ENCODE assay signal across 24 cellular contexts in the genomic region with DNA sequence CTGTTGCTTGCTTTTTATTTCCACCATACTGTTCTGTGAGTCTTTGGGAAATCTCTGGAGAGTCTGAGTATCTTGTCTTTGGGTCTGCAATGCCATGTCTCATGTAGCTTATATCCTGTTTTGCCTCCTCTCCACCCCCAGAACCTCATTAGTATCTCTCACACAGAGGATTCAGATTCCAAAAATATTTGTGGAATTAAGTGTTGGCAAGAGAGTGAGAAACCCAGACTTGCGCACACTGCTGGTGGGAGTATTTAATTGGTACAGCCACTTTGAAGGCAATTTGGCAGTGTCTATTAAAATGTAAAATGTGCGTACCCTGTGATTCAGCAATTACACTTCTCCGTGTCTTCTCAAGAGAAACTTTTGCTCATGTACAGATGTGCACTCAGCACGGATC.
A peak's percentile ranks its signal among the peaks of the same experiment; 100 is the strongest.
DNase-seq lines count a peak whose midpoint lies in the region; ATAC-seq and TF ChIP-seq lines count a peak whose summit lies in the region.
"Had no signal": no experiment of that assay in that cellular context is flagged by ENCODE, and none has a peak within 500 bp of the region (broad histone marks: within the 10 kb centered on the region; RNA-seq: fewer than 3 reads in every experiment).

No MANE protein-coding gene starts in this region.

- H2AFZ ChIP-seq in GM23338: peak overlapping the region; percentile 57; the same call in 1 of the 2 replicates

- H3K4me1 ChIP-seq in A673 (ENCODE audit: insufficient read depth, low read length, poor library complexity, severe bottlenecking) (peaks cover 7% of the 10 kb centered on the region), GM23338 (ENCODE audit: insufficient read depth) (no peaks in the 10 kb centered on the region)

- DNase-seq in A673 (ENCODE audit: low spot score) (peak; percentile 75), GM23338 (ENCODE audit: low spot score) (no peak), astrocyte of the hippocampus (ENCODE audit: low read depth, low spot score) (peak; percentile 82), mesothelial cell of epicardium (ENCODE audit: low spot score in 2 of 2, unreplicated experiment in 2 of 2) (no peak), DMS114 treated with DMSO at 0.1 percent for 48 hours (lab: John Stamatoyannopoulos, UW; ENCODE audit: unreplicated experiment) (no peak), NOMO-1 (lab: John Stamatoyannopoulos, UW; ENCODE audit: unreplicated experiment in 2 of 2) (no peak), NCI-H748 treated with DMSO at 0.1 percent for 48 hours (lab: John Stamatoyannopoulos, UW) (no peak), GM20000 (ENCODE audit: low spot score) (no peak)
- DNase-seq: activated gamma-delta T cell treated with Interleukin-2 at 50 U/mL for 16 hours; activated naive CD8-positive, alpha-beta T cell treated with anti-CD3 and anti-CD28 coated beads, Interleukin-2, amount 50 U/mL, for 24 hours; activated T-cell treated with anti-CD3 and anti-CD28 coated beads, Interleukin-2, amount 50 U/mL, for 24 hours; Calu3; endodermal cell; glutamatergic neuron; KG1; MV-4-11; NCI-H1694; NCI-H2171 treated with DMSO at 0.1 percent for 48 hours; NCI-H69; RPMI8226 had no signal

- no peaks in the 10 kb centered on the region for H3K36me3 ChIP-seq in A673 (ENCODE audit: insufficient read depth, low read length, poor library complexity, severe bottlenecking)
- no peaks in the 10 kb centered on the region for H3K36me3 ChIP-seq in GM23338 (ENCODE audit: insufficient read depth)
- H3K36me3 ChIP-seq: BLaER1 treated with 17β-estradiol and CSF1 and Interleukin-3, amounts not matched to agents 10 nM and 100 nM; neutrophil had no signal

- CTCF ChIA-PET in A673 (lab: Charles Lee): no interaction called here

- H3K4me1 Mint-ChIP-seq in GM23338: peaks cover 3% of the 10 kb centered on the region; the same call in 1 of the 3 replicates
- H3K4me1 Mint-ChIP-seq in mesothelial cell of epicardium: peaks cover 7% of the 10 kb centered on the region
- H3K4me1 Mint-ChIP-seq: activated naive CD8-positive, alpha-beta T cell treated with anti-CD3 and anti-CD28 coated beads, Interleukin-2, amount 50 U/mL, for 24 hours; endodermal cell had no signal

- TF ChIP-seq CTCF in A673 (conservative IDR thresholded peaks at IDR 0.05; ENCODE audit: low read depth, low read length): no peak
- no peak for TF ChIP-seq CTCF in GM23338 (conservative IDR thresholded peaks at IDR 0.05; ENCODE audit: low read depth in 2 of 2)
- no peak for TF ChIP-seq CTCF in mesothelial cell of epicardium (IDR thresholded peaks at IDR 0.05; ENCODE audit: unreplicated experiment)
- no peak for TF ChIP-seq CTCF in GM20000 (IDR thresholded peaks at IDR 0.05; ENCODE audit: extremely low read depth, missing control alignments)

- no peak for ATAC-seq in GM23338
- ATAC-seq: activated naive CD8-positive, alpha-beta T cell treated with anti-CD3 and anti-CD28 coated beads, Interleukin-2, amount 50 U/mL, for 24 hours had no signal

- H3K4me3 Mint-ChIP-seq in GM23338: no peak overlapping the region
- no peak overlapping the region for H3K4me3 Mint-ChIP-seq in mesothelial cell of epicardium
- H3K4me3 Mint-ChIP-seq: activated naive CD8-positive, alpha-beta T cell treated with anti-CD3 and anti-CD28 coated beads, Interleukin-2, amount 50 U/mL, for 24 hours; activated T-cell treated with anti-CD3 and anti-CD28 coated beads, Interleukin-2, amount 50 U/mL, for 24 hours; endodermal cell; T-helper 1 cell treated with Interleukin-12 subunit alpha and Interleukin-12 subunit beta and Interleukin-4 antibody, amounts not matched to agents 30 μg/mL and 1 μg/mL, for 36 hours; type B pancreatic cell had no signal

- H3F3A ChIP-seq in GM23338 (replicated peaks; ENCODE audit: low read depth): no peaks in the 10 kb centered on the region

- no peaks in the 10 kb centered on the region for H3K79me2 ChIP-seq in GM23338 (replicated peaks; ENCODE audit: insufficient read depth)

- H3K9me3 ChIP-seq in A673 (ENCODE audit: low read depth, low read length, poor library complexity, severe bottlenecking): no peaks in the 10 kb centered on the region
- H3K9me3 ChIP-seq: BLaER1 treated with 17β-estradiol and CSF1 and Interleukin-3, amounts not matched to agents 10 nM and 100 nM; neutrophil had no signal

- POLR2A ChIA-PET in A673 (lab: Charles Lee; ENCODE audit: low non-redundant PET): interaction anchor here (0.6 kb wide), 1 partner anchor 22 kb away, joined by 4 read pairs; no protein-coding TSS in a partner anchor

- H3K27ac ChIP-seq in A673 (ENCODE audit: low read depth, low read length, poor library complexity, severe bottlenecking) (peak overlapping the region; percentile 59), GM23338 (ENCODE audit: low read depth) (no peak overlapping the region)
- H3K27ac ChIP-seq: BLaER1 treated with 17β-estradiol and CSF1 and Interleukin-3, amounts not matched to agents 10 nM and 100 nM; neutrophil had no signal

- no TSS peak for BruUV-seq in A673 (replicated peaks; lab: Mats Ljungman, UMichigan)

- H3K36me3 Mint-ChIP-seq in GM23338 (ENCODE audit: low read depth): no peaks in the 10 kb centered on the region
- H3K36me3 Mint-ChIP-seq in mesothelial cell of epicardium: no peaks in the 10 kb centered on the region
- H3K36me3 Mint-ChIP-seq: type B pancreatic cell had no signal

- H3K27me3 Mint-ChIP-seq in GM23338 (ENCODE audit: insufficient read depth, low read depth, poor library complexity) (peaks cover 2% of the 10 kb centered on the region), mesothelial cell of epicardium (ENCODE audit: low read depth) (no peaks in the 10 kb centered on the region)

- H4K20me1 ChIP-seq in GM23338 (replicated peaks; ENCODE audit: insufficient read depth): no peaks in the 10 kb centered on the region
- H4K20me1 ChIP-seq: BLaER1 treated with 17β-estradiol and CSF1 and Interleukin-3, amounts not matched to agents 10 nM and 100 nM had no signal

- H3K27me3 ChIP-seq in A673 (replicated peaks; ENCODE audit: insufficient read depth, low read depth, low read length, poor library complexity) (no peaks in the 10 kb centered on the region), GM23338 (ENCODE audit: insufficient read depth) (no peaks in the 10 kb centered on the region)
- H3K27me3 ChIP-seq: BLaER1 treated with 17β-estradiol and CSF1 and Interleukin-3, amounts not matched to agents 10 nM and 100 nM; neutrophil had no signal

- no peak overlapping the region for H3K4me2 ChIP-seq in GM23338
- H3K4me2 ChIP-seq: BLaER1 treated with 17β-estradiol and CSF1 and Interleukin-3, amounts not matched to agents 10 nM and 100 nM had no signal

- no peak overlapping the region for H3K4me3 ChIP-seq in A673 (ENCODE audit: low read depth, low read length, poor library complexity, severe bottlenecking)
- no peak overlapping the region for H3K4me3 ChIP-seq in GM23338
- H3K4me3 ChIP-seq: BLaER1 treated with 17β-estradiol and CSF1 and Interleukin-3, amounts not matched to agents 10 nM and 100 nM had no signal

- H3K27ac Mint-ChIP-seq in GM23338 (no peak overlapping the region), mesothelial cell of epicardium (peak overlapping the region; percentile 54)
- H3K27ac Mint-ChIP-seq: activated naive CD8-positive, alpha-beta T cell treated with anti-CD3 and anti-CD28 coated beads, Interleukin-2, amount 50 U/mL, for 24 hours; activated T-cell treated with anti-CD3 and anti-CD28 coated beads, Interleukin-2, amount 50 U/mL, for 24 hours; endodermal cell; T-helper 1 cell treated with Interleukin-12 subunit alpha and Interleukin-12 subunit beta and Interleukin-4 antibody, amounts not matched to agents 30 μg/mL and 1 μg/mL, for 36 hours; type B pancreatic cell had no signal

- intact Hi-C loops in A673 (cut with micrococcal nuclease; ENCODE audit: unreplicated experiment): no loop called here

- H3K9me2 ChIP-seq in GM23338 (ENCODE audit: insufficient read depth): no peaks in the 10 kb centered on the region

- H3K9me3 Mint-ChIP-seq in GM23338 (no peaks in the 10 kb centered on the region; the same call in 2 of the 3 replicates), mesothelial cell of epicardium (peaks cover 7% of the 10 kb centered on the region)
- H3K9me3 Mint-ChIP-seq: activated naive CD8-positive, alpha-beta T cell treated with anti-CD3 and anti-CD28 coated beads, Interleukin-2, amount 50 U/mL, for 24 hours; activated T-cell treated with anti-CD3 and anti-CD28 coated beads, Interleukin-2, amount 50 U/mL, for 24 hours; endodermal cell; T-helper 1 cell treated with Interleukin-12 subunit alpha and Interleukin-12 subunit beta and Interleukin-4 antibody, amounts not matched to agents 30 μg/mL and 1 μg/mL, for 36 hours; type B pancreatic cell had no signal

TF ChIP-seq in GM23338, 12 proteins besides CTCF, POLR2A, EP300 and RAD21:
- TF ChIP-seq NANOG (IDR thresholded peaks at IDR 0.05; ENCODE audit: borderline replicate concordance) (no peak), CREB1 (CRISPR knock-in tag; IDR thresholded peaks at IDR 0.05; ENCODE audit: low read depth) (no peak), ZNF331 (CRISPR knock-in tag; IDR thresholded peaks at IDR 0.05; ENCODE audit: low read depth) (no peak), POLR2AphosphoS5 (IDR thresholded peaks at IDR 0.05; ENCODE audit: low read depth) (no peak)
- TF ChIP-seq, protein P1, sequence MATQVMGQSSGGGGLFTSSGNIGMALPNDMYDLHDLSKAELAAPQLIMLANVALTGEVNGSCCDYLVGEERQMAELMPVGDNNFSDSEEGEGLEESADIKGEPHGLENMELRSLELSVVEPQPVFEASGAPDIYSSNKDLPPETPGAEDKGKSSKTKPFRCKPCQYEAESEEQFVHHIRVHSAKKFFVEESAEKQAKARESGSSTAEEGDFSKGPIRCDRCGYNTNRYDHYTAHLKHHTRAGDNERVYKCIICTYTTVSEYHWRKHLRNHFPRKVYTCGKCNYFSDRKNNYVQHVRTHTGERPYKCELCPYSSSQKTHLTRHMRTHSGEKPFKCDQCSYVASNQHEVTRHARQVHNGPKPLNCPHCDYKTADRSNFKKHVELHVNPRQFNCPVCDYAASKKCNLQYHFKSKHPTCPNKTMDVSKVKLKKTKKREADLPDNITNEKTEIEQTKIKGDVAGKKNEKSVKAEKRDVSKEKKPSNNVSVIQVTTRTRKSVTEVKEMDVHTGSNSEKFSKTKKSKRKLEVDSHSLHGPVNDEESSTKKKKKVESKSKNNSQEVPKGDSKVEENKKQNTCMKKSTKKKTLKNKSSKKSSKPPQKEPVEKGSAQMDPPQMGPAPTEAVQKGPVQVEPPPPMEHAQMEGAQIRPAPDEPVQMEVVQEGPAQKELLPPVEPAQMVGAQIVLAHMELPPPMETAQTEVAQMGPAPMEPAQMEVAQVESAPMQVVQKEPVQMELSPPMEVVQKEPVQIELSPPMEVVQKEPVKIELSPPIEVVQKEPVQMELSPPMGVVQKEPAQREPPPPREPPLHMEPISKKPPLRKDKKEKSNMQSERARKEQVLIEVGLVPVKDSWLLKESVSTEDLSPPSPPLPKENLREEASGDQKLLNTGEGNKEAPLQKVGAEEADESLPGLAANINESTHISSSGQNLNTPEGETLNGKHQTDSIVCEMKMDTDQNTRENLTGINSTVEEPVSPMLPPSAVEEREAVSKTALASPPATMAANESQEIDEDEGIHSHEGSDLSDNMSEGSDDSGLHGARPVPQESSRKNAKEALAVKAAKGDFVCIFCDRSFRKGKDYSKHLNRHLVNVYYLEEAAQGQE (IDR thresholded peaks at IDR 0.05; ENCODE audit: unreplicated experiment): no peak

Comparison
In these comparisons a context has a peak if more than half of its experiments do, and no peak if none do; other contexts are left out.
1. DNase-seq: peak in A673 (single experiment) and astrocyte of the hippocampus (single experiment); none in GM23338 (single experiment), mesothelial cell of epicardium (0 of 2), DMS114 treated with DMSO at 0.1 percent for 48 hours (single experiment), NOMO-1 (0 of 2), NCI-H748 treated with DMSO at 0.1 percent for 48 hours (single experiment) and GM20000 (single experiment).